Comparison of ENCODE assay signal across 24 cellular contexts in genomic region chr11:88807349-88807748, GRCh38.
"Had no signal": no experiment of that assay in that cellular context is flagged by ENCODE, and none has a peak within 500 bp of the region (broad histone marks: within the 10 kb centered on the region; RNA-seq: fewer than 3 reads in every experiment).

No MANE protein-coding gene starts in this region.

- H3K27ac Mint-ChIP-seq: activated CD8-positive, alpha-beta T cell treated with anti-CD3 and anti-CD28 coated beads, Interleukin-2, amount 10 ng/mL, durations not matched to agents 7 days and 5 days; activated naive CD8-positive, alpha-beta T cell; activated T-cell treated with anti-CD3 and anti-CD28 coated beads, Interleukin-2, amount 50 U/mL, for 24 hours; activated T-helper 1 cell treated with anti-CD3 and anti-CD28 coated beads, Interleukin-12 subunit alpha, Interleukin-12 subunit beta, Interleukin-2, Interleukin-4 antibody, amounts not matched to agents 30 ng/mL and 10 ng/mL and 1 ng/mL, durations not matched to agents 14 hours and 24 hours and 36 hours; brain; T-helper 1 cell treated with Interleukin-12 subunit alpha and Interleukin-12 subunit beta and Interleukin-4 antibody, amounts not matched to agents 30 μg/mL and 1 μg/mL, for 36 hours; WTC11 had no signal

- H3K4me3 Mint-ChIP-seq: activated CD8-positive, alpha-beta T cell treated with anti-CD3 and anti-CD28 coated beads, Interleukin-2, amount 10 ng/mL, durations not matched to agents 7 days and 5 days; activated naive CD8-positive, alpha-beta T cell; activated T-cell treated with anti-CD3 and anti-CD28 coated beads, Interleukin-2, amount 50 U/mL, for 24 hours; activated T-helper 1 cell treated with anti-CD3 and anti-CD28 coated beads, Interleukin-12 subunit alpha, Interleukin-12 subunit beta, Interleukin-2, Interleukin-4 antibody, amounts not matched to agents 30 ng/mL and 10 ng/mL and 1 ng/mL, durations not matched to agents 14 hours and 24 hours and 36 hours; brain; central memory CD8-positive, alpha-beta T cell; T-helper 1 cell treated with Interleukin-12 subunit alpha and Interleukin-12 subunit beta and Interleukin-4 antibody, amounts not matched to agents 30 μg/mL and 1 μg/mL, for 36 hours; WTC11 had no signal

- H3K27ac ChIP-seq: SJSA1 had no signal

- H3K27me3 Mint-ChIP-seq: activated naive CD8-positive, alpha-beta T cell; activated T-cell treated with anti-CD3 and anti-CD28 coated beads, Interleukin-2, amount 50 U/mL, for 24 hours; brain; central memory CD8-positive, alpha-beta T cell had no signal

- DNase-seq: activated CD4-positive, alpha-beta T cell treated with anti-CD3 and anti-CD28 coated beads for 48 hours; activated CD4-positive, alpha-beta T cell treated with anti-CD3 and anti-CD28 coated beads, Interleukin-2, amount 50 U/mL, for 4 hours; activated CD4-positive, CD25-positive, alpha-beta regulatory T cell treated with anti-CD3 and anti-CD28 coated beads, Interleukin-2, amount 50 U/mL, for 72 hours; activated CD8-positive, alpha-beta T cell treated with anti-CD3 and anti-CD28 coated beads, Interleukin-2, amount 10 ng/mL, durations not matched to agents 7 days and 5 days; activated effector memory CD4-positive, alpha-beta T cell treated with anti-CD3 and anti-CD28 coated beads, Interleukin-2, amount 50 U/mL, for 16 hours; activated naive CD4-positive, alpha-beta T cell treated with Interleukin-2 at 50 U/mL for 16 hours; activated T-cell treated with anti-CD3 and anti-CD28 coated beads, Interleukin-2, amount 50 U/mL, for 24 hours; amygdala; NCI-H1048; NCI-H146; NCI-H187 treated with DMSO at 0.1 percent for 48 hours; NCI-H2081 treated with DMSO at 0.1 percent for 48 hours; NCI-H446; NCI-H524; PC-3; SHP77 had no signal

- H3K9me3 Mint-ChIP-seq: activated T-cell treated with anti-CD3 and anti-CD28 coated beads, Interleukin-2, amount 50 U/mL, for 24 hours; activated T-helper 1 cell treated with anti-CD3 and anti-CD28 coated beads, Interleukin-12 subunit alpha, Interleukin-12 subunit beta, Interleukin-2, Interleukin-4 antibody, amounts not matched to agents 30 ng/mL and 10 ng/mL and 1 ng/mL, durations not matched to agents 14 hours and 24 hours and 36 hours; central memory CD8-positive, alpha-beta T cell; T-helper 1 cell treated with Interleukin-12 subunit alpha and Interleukin-12 subunit beta and Interleukin-4 antibody, amounts not matched to agents 30 μg/mL and 1 μg/mL, for 36 hours; WTC11 had no signal

- H3K4me3 ChIP-seq: SJSA1 had no signal

- H3K4me1 ChIP-seq: SJSA1 had no signal

- H3K36me3 ChIP-seq: SJSA1 had no signal

- H3K4me1 Mint-ChIP-seq: central memory CD8-positive, alpha-beta T cell had no signal

- H3K9me3 ChIP-seq: SJSA1 had no signal

- H3K36me3 Mint-ChIP-seq: activated naive CD8-positive, alpha-beta T cell; brain; WTC11 had no signal

- H3K27me3 ChIP-seq: SJSA1 had no signal

- ATAC-seq: activated CD8-positive, alpha-beta T cell treated with anti-CD3 and anti-CD28 coated beads, Interleukin-2, amount 10 ng/mL, durations not matched to agents 7 days and 5 days; PC-3; SK-N-SH treated with all-trans-retinoic acid at 6 μM for 48 hours; WTC11 had no signal
